29 cellular contexts compared by ENCODE assay signal in the genomic region with DNA sequence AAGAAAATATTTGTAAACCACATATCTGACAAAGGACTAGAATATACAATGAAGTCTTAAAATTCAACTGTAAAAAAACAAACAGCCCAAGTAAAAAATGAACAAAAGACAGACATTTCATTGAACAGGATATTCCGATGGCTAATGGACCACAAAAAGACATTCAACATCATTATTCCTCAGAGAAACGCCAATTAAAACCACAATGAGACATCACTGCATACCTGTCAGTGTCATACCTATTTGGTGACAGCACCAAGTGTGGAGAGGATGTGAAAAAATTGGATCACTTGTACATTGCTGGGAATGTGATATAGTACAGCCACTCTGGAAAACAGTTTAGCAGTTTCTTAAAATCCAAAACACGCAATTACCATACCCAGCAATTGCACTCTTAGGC. TPM values are rescaled to one million over a fixed set of nuclear protein-coding genes. Genes with fewer than 3 reads are reported as not detected.
"Had no signal": no experiment of that assay in that cellular context is flagged by ENCODE, and none has a peak within 500 bp of the region (broad histone marks: within the 10 kb centered on the region; RNA-seq: fewer than 3 reads in every experiment).

No MANE protein-coding gene starts in this region.

- DNase-seq: activated B cell treated with CpG ODN at 0.5 μM for 24 hours; activated CD4-positive, alpha-beta T cell treated with anti-CD3 and anti-CD28 coated beads for 1 hour; activated CD4-positive, alpha-beta T cell treated with anti-CD3 and anti-CD28 coated beads, Interleukin-2, amount 10 ng/mL, durations not matched to agents 24 days and 14 days; activated CD4-positive, alpha-beta T cell treated with anti-CD3 and anti-CD28 coated beads, Interleukin-2, amount 50 U/mL, for 48 hours; activated CD8-positive, alpha-beta memory T cell treated with anti-CD3 and anti-CD28 coated beads, Interleukin-2, amount 10 ng/mL, durations not matched to agents 7 days and 5 days; activated effector memory CD4-positive, alpha-beta T cell treated with Interleukin-2 at 50 U/mL for 16 hours; activated naive CD4-positive, alpha-beta T cell; activated naive CD8-positive, alpha-beta T cell treated with anti-CD3 and anti-CD28 coated beads, Interleukin-2, amount 50 U/mL, for 24 hours; activated T-cell treated with anti-CD3 and anti-CD28 coated beads, Interleukin-2, amount 50 U/mL, for 24 hours; amygdala; Kasumi-1; KBM-7; NCI-H1048; NCI-H146; NCI-H187 treated with DMSO at 0.1 percent for 48 hours; NCI-H2081 treated with DMSO at 0.1 percent for 48 hours; NCI-H2171; NCI-H2227 treated with DMSO at 0.1 percent for 48 hours; NCI-H446 treated with DMSO at 0.1 percent for 48 hours; NCI-H524 treated with DMSO at 0.1 percent for 48 hours; NCI-H748 treated with DMSO at 0.1 percent for 48 hours; SHP77; SW 1271 had no signal

- FAIRE-seq: astrocyte had no signal

- ATAC-seq: activated CD8-positive, alpha-beta memory T cell treated with anti-CD3 and anti-CD28 coated beads, Interleukin-2, amount 10 ng/mL, durations not matched to agents 7 days and 5 days; activated naive CD8-positive, alpha-beta T cell treated with anti-CD3 and anti-CD28 coated beads, Interleukin-2, amount 50 U/mL, for 24 hours; Panc1; SK-N-SH treated with all-trans-retinoic acid at 6 μM for 48 hours had no signal

- H3K27me3 ChIP-seq: SJSA1 had no signal

- H3K36me3 ChIP-seq: SJSA1 had no signal

- H3K27ac ChIP-seq: RWPE1 had no signal

- H3K9me3 ChIP-seq: SJSA1 had no signal

- H3K4me3 ChIP-seq: SJSA1 had no signal

RNA-seq across cellular contexts. Expression of a gene that starts 29.9 kb away (rescaled TPM):
- total RNA-seq: activated CD4-positive, alpha-beta T cell treated with anti-CD3 and anti-CD28 coated beads, Interleukin-2, amount 10 ng/mL, durations not matched to agents 24 days and 14 days; activated CD8-positive, alpha-beta memory T cell treated with anti-CD3 and anti-CD28 coated beads, Interleukin-2, amount 10 ng/mL, durations not matched to agents 7 days and 5 days; activated T-helper 1 cell treated with anti-CD3 and anti-CD28 coated beads, Interleukin-12 subunit alpha, Interleukin-12 subunit beta, Interleukin-2, Interleukin-4 antibody, amounts not matched to agents 30 ng/mL and 10 ng/mL and 1 ng/mL, durations not matched to agents 14 hours and 24 hours and 36 hours had no signal
